8 cellular contexts compared by ENCODE assay signal in the genomic region with DNA sequence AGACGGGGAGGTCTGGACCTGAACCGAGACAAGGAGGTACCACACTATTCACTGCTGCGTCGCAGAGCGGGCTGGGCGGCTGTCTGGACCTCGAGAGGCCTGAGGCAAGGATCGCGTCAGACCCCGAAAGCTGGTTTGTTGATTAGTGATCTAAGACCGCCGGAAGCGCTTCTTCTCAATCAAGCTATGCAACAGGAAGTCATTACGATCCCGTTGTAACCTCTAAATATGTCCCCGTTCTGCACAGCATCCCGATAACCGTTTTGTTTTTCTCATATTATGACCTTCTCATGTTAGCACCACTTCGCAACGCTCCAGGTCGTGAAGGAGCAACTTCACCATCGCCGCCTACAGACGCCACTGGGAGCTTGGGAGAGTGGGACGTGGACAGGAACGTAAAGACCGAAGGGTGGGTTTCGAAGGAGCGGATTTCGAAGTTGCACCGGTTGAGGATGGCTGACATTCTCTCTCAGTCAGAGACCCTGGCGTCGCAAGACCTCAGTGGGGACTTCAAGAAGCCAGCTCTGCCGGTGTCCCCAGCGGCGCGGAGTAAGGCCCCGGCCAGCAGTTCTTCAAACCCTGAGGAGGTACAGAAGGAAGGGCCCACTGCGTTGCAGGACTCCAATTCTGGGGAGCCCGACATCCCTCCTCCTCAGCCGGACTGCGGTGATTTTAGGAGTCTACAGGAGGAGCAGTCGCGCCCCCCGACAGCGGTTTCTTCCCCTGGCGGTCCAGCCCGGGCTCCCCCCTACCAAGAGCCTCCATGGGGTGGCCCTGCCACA.
DNase-seq lines count a peak whose midpoint lies in the region; ATAC-seq lines count a peak whose summit lies in the region.

A gene with protein sequence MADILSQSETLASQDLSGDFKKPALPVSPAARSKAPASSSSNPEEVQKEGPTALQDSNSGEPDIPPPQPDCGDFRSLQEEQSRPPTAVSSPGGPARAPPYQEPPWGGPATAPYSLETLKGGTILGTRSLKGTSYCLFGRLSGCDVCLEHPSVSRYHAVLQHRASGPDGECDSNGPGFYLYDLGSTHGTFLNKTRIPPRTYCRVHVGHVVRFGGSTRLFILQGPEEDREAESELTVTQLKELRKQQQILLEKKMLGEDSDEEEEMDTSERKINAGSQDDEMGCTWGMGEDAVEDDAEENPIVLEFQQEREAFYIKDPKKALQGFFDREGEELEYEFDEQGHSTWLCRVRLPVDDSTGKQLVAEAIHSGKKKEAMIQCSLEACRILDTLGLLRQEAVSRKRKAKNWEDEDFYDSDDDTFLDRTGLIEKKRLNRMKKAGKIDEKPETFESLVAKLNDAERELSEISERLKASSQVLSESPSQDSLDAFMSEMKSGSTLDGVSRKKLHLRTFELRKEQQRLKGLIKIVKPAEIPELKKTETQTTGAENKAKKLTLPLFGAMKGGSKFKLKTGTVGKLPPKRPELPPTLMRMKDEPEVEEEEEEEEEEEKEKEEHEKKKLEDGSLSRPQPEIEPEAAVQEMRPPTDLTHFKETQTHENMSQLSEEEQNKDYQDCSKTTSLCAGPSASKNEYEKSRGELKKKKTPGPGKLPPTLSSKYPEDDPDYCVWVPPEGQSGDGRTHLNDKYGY (plus strand): TSS at position 427 of the 782 bp plus-strand sequence. CDS start 26 bp downstream, at position 453.
A gene with protein sequence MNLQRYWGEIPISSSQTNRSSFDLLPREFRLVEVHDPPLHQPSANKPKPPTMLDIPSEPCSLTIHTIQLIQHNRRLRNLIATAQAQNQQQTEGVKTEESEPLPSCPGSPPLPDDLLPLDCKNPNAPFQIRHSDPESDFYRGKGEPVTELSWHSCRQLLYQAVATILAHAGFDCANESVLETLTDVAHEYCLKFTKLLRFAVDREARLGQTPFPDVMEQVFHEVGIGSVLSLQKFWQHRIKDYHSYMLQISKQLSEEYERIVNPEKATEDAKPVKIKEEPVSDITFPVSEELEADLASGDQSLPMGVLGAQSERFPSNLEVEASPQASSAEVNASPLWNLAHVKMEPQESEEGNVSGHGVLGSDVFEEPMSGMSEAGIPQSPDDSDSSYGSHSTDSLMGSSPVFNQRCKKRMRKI (minus strand): TSS at position 152 of the 782 bp plus-strand sequence. CDS start 1,422 bp downstream, outside the sequence.

- H3K36me3 ChIP-seq in ACC112 (ENCODE audit: insufficient read depth, low read length), result peaks cover 31% of the 10 kb centered on the region

- H3K79me2 ChIP-seq in ACC112 (ENCODE audit: control insufficient read depth, insufficient read depth, low read length, unreplicated experiment), result peaks cover 54% of the 10 kb centered on the region

- DNase-seq in NCI-H345 (lab: John Stamatoyannopoulos, UW), result peak; percentile 91
- DNase-seq in activated CD4-positive, CD25-positive, alpha-beta regulatory T cell treated with anti-CD3 and anti-CD28 coated beads, Interleukin-2, amount 50 U/mL, for 16 hours (ENCODE audit: low read depth, low spot score), result peak; percentile 60
- DNase-seq in cerebellar cortex (ENCODE audit: low spot score), result peak; percentile 90
- DNase-seq in islet precursor cell, result peak; percentile 90
- DNase-seq in stimulated activated CD4-positive, alpha-beta T cell treated with anti-CD3 and anti-CD28 coated beads, Interleukin-12 subunit alpha, Interleukin-12 subunit beta, amount 100 ng/mL, for 48 hours (ENCODE audit: low read depth in 2 of 3, low spot score in 1 of 3), result peak; percentile 57 to 75 (median 58)

- H3K27ac ChIP-seq in ACC112 (ENCODE audit: low read depth, low read length), result peak within 1 kb of the TSS; percentile 88

- H3K27me3 ChIP-seq in ACC112 (ENCODE audit: insufficient read depth, low read length), result no peaks in the 10 kb centered on the region

- H3K4me1 ChIP-seq in ACC112 (ENCODE audit: control insufficient read depth, insufficient read depth, low read length, unreplicated experiment), result peaks cover 24% of the 10 kb centered on the region

- ATAC-seq in GM18873 (IDR thresholded peaks at IDR 0.05; ENCODE audit: low FRiP score, unreplicated experiment), result peak; percentile 52
- peak; percentile 77 for ATAC-seq in HG03175 (IDR thresholded peaks at IDR 0.05; ENCODE audit: unreplicated experiment)

- H2AFZ ChIP-seq in ACC112 (ENCODE audit: low read length, unreplicated experiment), result peak within 1 kb of the TSS; percentile 34

- peak within 1 kb of the TSS; percentile 92 for H3K4me3 ChIP-seq in ACC112 (ENCODE audit: low read depth, low read length)

Comparison
In these comparisons a context has a peak if more than half of its experiments do, and no peak if none do; other contexts are left out.
1. Peak in every context shown above with its lines: DNase-seq, ATAC-seq, H3K4me3 ChIP-seq and H3K27ac ChIP-seq.